2 cellular contexts compared by ENCODE assay signal in the genomic region with DNA sequence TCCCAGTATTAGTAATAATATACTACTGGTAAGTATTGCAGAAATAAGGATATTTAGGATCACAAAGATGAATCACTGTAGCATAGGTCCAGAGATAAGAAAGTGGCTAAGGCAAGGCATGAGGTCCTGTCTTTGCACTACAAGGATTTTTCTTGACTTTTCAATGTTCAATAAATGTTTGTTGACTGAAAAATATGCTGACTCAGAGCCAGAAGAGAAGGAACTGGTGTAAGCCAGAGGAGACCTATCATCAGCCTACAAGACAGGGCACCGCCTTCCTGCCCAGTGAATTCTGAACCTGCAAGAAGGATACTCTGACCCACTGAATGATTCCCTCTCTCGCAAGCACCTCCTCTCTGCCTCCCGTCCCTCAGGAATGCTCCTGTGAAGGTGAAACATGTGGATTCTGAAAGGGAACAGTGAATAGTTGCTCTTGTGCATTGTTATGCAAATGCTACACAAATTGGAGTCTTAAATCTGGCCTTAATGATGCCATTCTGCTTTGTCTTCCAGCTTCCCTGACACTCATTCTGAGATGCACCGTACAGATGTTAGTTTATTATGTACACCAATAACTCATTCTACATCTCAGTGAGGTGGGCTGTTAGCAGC.
TF ChIP-seq lines count a peak whose summit lies in the region.

No MANE protein-coding gene starts in this region.

TF ChIP-seq in HepG2, 621 proteins besides CTCF, POLR2A, EP300 and RAD21 (continued from another document):
- TF ChIP-seq, protein P1, sequence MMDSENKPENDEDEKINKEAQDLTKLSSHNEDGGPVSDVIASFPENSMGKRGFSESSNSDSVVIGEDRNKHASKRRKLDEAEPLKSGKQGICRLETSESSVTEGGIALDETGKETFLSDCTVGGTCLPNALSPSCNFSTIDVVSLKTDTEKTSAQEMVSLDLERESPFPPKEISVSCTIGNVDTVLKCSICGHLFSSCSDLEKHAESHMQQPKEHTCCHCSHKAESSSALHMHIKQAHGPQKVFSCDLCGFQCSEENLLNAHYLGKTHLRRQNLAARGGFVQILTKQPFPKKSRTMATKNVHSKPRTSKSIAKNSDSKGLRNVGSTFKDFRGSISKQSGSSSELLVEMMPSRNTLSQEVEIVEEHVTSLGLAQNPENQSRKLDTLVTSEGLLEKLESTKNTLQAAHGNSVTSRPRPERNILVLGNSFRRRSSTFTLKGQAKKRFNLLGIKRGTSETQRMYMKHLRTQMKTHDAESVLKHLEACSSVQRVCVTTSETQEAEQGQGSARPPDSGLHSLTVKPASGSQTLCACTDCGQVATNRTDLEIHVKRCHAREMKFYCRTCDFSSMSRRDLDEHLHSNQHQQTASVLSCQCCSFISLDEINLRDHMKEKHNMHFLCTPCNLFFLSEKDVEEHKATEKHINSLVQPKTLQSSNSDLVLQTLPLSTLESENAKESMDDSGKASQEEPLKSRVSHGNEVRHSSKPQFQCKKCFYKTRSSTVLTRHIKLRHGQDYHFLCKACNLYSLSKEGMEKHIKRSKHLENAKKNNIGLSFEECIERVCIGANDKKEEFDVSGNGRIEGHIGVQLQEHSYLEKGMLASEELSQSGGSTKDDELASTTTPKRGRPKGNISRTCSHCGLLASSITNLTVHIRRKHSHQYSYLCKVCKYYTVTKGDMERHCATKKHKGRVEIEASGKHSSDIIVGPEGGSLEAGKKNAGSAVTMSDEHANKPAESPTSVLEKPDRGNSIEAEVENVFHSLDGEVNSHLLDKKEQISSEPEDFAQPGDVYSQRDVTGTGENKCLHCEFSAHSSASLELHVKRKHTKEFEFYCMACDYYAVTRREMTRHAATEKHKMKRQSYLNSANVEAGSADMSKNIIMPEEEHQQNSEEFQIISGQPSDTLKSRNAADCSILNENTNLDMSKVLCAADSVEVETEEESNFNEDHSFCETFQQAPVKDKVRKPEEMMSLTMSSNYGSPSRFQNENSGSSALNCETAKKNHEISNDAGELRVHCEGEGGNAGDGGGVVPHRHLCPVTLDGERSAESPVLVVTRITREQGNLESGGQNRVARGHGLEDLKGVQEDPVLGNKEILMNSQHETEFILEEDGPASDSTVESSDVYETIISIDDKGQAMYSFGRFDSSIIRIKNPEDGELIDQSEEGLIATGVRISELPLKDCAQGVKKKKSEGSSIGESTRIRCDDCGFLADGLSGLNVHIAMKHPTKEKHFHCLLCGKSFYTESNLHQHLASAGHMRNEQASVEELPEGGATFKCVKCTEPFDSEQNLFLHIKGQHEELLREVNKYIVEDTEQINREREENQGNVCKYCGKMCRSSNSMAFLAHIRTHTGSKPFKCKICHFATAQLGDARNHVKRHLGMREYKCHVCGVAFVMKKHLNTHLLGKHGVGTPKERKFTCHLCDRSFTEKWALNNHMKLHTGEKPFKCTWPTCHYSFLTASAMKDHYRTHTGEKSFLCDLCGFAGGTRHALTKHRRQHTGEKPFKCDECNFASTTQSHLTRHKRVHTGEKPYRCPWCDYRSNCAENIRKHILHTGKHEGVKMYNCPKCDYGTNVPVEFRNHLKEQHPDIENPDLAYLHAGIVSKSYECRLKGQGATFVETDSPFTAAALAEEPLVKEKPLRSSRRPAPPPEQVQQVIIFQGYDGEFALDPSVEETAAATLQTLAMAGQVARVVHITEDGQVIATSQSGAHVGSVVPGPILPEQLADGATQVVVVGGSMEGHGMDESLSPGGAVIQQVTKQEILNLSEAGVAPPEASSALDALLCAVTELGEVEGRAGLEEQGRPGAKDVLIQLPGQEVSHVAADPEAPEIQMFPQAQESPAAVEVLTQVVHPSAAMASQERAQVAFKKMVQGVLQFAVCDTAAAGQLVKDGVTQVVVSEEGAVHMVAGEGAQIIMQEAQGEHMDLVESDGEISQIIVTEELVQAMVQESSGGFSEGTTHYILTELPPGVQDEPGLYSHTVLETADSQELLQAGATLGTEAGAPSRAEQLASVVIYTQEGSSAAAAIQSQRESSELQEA (CRISPR knock-in tag; IDR thresholded peaks at IDR 0.05; ENCODE audit: not compliant biosample characterization) = no peak
- TF ChIP-seq CREB1 (IDR thresholded peaks at IDR 0.05) = no peak
- TF ChIP-seq CREB1 (CRISPR knock-in tag; IDR thresholded peaks at IDR 0.05) = no peak
- TF ChIP-seq MAFK (conservative IDR thresholded peaks at IDR 0.05 in 1 of 2, IDR thresholded peaks at IDR 0.05 in 1 of 2; ENCODE audit: low read length in 2 of 2) = peak; percentile 64 to 81
- TF ChIP-seq TCF7 (IDR thresholded peaks at IDR 0.05; ENCODE audit: low read depth) = no peak
- TF ChIP-seq, protein P2, sequence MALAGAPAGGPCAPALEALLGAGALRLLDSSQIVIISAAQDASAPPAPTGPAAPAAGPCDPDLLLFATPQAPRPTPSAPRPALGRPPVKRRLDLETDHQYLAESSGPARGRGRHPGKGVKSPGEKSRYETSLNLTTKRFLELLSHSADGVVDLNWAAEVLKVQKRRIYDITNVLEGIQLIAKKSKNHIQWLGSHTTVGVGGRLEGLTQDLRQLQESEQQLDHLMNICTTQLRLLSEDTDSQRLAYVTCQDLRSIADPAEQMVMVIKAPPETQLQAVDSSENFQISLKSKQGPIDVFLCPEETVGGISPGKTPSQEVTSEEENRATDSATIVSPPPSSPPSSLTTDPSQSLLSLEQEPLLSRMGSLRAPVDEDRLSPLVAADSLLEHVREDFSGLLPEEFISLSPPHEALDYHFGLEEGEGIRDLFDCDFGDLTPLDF (CRISPR knock-in tag; IDR thresholded peaks at IDR 0.05) = no peak
- peak; percentile 76 for TF ChIP-seq MAFF (IDR thresholded peaks at IDR 0.05; ENCODE audit: low read depth, low read length)
- no peak for TF ChIP-seq NPAS2 (CRISPR knock-in tag; IDR thresholded peaks at IDR 0.05; ENCODE audit: borderline replicate concordance)
- no peak for TF ChIP-seq ZNF775 (CRISPR knock-in tag; IDR thresholded peaks at IDR 0.05; ENCODE audit: borderline replicate concordance)
- TF ChIP-seq REPIN1 (CRISPR knock-in tag; IDR thresholded peaks at IDR 0.05; ENCODE audit: borderline replicate concordance, low read depth) = no peak
- no peak for TF ChIP-seq FOXP1 (IDR thresholded peaks at IDR 0.05)
- no peak for TF ChIP-seq FOXP1 (CRISPR knock-in tag; IDR thresholded peaks at IDR 0.05)

TF ChIP-seq in K562, 482 proteins besides CTCF, POLR2A, EP300 and RAD21 (continued from another document):
- TF ChIP-seq, protein P3, sequence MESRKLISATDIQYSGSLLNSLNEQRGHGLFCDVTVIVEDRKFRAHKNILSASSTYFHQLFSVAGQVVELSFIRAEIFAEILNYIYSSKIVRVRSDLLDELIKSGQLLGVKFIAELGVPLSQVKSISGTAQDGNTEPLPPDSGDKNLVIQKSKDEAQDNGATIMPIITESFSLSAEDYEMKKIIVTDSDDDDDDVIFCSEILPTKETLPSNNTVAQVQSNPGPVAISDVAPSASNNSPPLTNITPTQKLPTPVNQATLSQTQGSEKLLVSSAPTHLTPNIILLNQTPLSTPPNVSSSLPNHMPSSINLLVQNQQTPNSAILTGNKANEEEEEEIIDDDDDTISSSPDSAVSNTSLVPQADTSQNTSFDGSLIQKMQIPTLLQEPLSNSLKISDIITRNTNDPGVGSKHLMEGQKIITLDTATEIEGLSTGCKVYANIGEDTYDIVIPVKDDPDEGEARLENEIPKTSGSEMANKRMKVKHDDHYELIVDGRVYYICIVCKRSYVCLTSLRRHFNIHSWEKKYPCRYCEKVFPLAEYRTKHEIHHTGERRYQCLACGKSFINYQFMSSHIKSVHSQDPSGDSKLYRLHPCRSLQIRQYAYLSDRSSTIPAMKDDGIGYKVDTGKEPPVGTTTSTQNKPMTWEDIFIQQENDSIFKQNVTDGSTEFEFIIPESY (CRISPR knock-in tag; IDR thresholded peaks at IDR 0.05) = no peak
- TF ChIP-seq, protein P4, sequence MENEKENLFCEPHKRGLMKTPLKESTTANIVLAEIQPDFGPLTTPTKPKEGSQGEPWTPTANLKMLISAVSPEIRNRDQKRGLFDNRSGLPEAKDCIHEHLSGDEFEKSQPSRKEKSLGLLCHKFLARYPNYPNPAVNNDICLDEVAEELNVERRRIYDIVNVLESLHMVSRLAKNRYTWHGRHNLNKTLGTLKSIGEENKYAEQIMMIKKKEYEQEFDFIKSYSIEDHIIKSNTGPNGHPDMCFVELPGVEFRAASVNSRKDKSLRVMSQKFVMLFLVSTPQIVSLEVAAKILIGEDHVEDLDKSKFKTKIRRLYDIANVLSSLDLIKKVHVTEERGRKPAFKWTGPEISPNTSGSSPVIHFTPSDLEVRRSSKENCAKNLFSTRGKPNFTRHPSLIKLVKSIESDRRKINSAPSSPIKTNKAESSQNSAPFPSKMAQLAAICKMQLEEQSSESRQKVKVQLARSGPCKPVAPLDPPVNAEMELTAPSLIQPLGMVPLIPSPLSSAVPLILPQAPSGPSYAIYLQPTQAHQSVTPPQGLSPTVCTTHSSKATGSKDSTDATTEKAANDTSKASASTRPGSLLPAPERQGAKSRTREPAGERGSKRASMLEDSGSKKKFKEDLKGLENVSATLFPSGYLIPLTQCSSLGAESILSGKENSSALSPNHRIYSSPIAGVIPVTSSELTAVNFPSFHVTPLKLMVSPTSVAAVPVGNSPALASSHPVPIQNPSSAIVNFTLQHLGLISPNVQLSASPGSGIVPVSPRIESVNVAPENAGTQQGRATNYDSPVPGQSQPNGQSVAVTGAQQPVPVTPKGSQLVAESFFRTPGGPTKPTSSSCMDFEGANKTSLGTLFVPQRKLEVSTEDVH (IDR thresholded peaks at IDR 0.05; ENCODE audit: low read depth, partially characterized antibody) = no peak
- peak; percentile 64 for TF ChIP-seq MAFG (tag; conservative IDR thresholded peaks at IDR 0.05)
